8 cellular contexts compared by ENCODE assay signal in genomic region chr17:31548709-31549108, GRCh38.
A peak's percentile ranks its signal among the peaks of the same experiment; 100 is the strongest.
DNase-seq lines count a peak whose midpoint lies in the region; ATAC-seq and TF ChIP-seq lines count a peak whose summit lies in the region.

No MANE protein-coding gene starts in this region.

- no peaks in the 10 kb centered on the region for H3K9me3 ChIP-seq in right cardiac atrium (ENCODE audit: control insufficient read depth, low read length)

- H3K27me3 Mint-ChIP-seq in WTC11 (ENCODE audit: low read depth), result peaks cover 10% of the 10 kb centered on the region

- no peaks in the 10 kb centered on the region for H3K9me3 Mint-ChIP-seq in WTC11

- H3K36me3 Mint-ChIP-seq in WTC11, result no peaks in the 10 kb centered on the region

- DNase-seq in DMS53 (lab: John Stamatoyannopoulos, UW) (peak; percentile 28), DMS53 treated with DMSO at 0.1 percent for 48 hours (lab: John Stamatoyannopoulos, UW; ENCODE audit: unreplicated experiment) (no peak), WTC11 (ENCODE audit: low spot score) (no peak), right cardiac atrium (no peak)
- DNase-seq in stimulated activated naive CD8-positive, alpha-beta T cell treated with anti-CD3 and anti-CD28 coated beads, Interleukin-15, Interleukin-2, amounts not matched to agents 100 U/mL and 50 U/mL, for 24 hours, result peak; percentile 24

- H3K4me3 ChIP-seq in right cardiac atrium (ENCODE audit: low read length), result peak overlapping the region; percentile 79

- WGBS in right cardiac atrium, result 47% methylated on average over 5 of the region's 5 CpGs

- peak overlapping the region; percentile 88 for H3K4me3 Mint-ChIP-seq in WTC11

- peak overlapping the region; percentile 77; the same call in 1 of the 2 replicates for H3K27ac Mint-ChIP-seq in WTC11

- H3K4me1 ChIP-seq in right cardiac atrium (ENCODE audit: control insufficient read depth, insufficient read depth, low read length), result no peaks in the 10 kb centered on the region

- H3K27ac ChIP-seq in right cardiac atrium (ENCODE audit: low read length), result peak overlapping the region; percentile 91

- POLR2A ChIA-PET in WTC11 (lab: Charles Lee), result no interaction called here

- CTCF ChIA-PET in WTC11 (lab: Charles Lee), result interaction anchor here (0.5 to 3.2 kb wide), 4 partner anchors 14 to 294 kb away, joined by 4 to 11 read pairs (median 8); no protein-coding TSS in a partner anchor

- no peak for TF ChIP-seq CTCF in WTC11 (IDR thresholded peaks at IDR 0.05)

- ATAC-seq in WTC11 (no peak), right cardiac atrium (no peak), HG03108 (IDR thresholded peaks at IDR 0.05; ENCODE audit: unreplicated experiment) (no peak), HG02763 (IDR thresholded peaks at IDR 0.05; ENCODE audit: unreplicated experiment) (no peak), GM19463 (IDR thresholded peaks at IDR 0.05; ENCODE audit: unreplicated experiment) (no peak)
- no peak for ATAC-seq in stimulated activated naive CD8-positive, alpha-beta T cell treated with anti-CD3 and anti-CD28 coated beads, Interleukin-15, Interleukin-2, amounts not matched to agents 100 U/mL and 50 U/mL, for 24 hours

- intact Hi-C loops in right cardiac atrium (cut with DNase I), result no loop called here

- peaks cover 7% of the 10 kb centered on the region for H3K4me1 Mint-ChIP-seq in WTC11

- no peaks in the 10 kb centered on the region for H3K27me3 ChIP-seq in right cardiac atrium (ENCODE audit: control insufficient read depth, insufficient read depth)

TF ChIP-seq in WTC11, 78 proteins besides CTCF, POLR2A, EP300 and RAD21:
- TF ChIP-seq ATF1 (CRISPR knock-in tag; IDR thresholded peaks at IDR 0.05) (no peak), TEAD4 (CRISPR knock-in tag; IDR thresholded peaks at IDR 0.05) (no peak), ELF4 (CRISPR knock-in tag; IDR thresholded peaks at IDR 0.05; ENCODE audit: low read depth) (no peak), ZNF263 (CRISPR knock-in tag; IDR thresholded peaks at IDR 0.05; ENCODE audit: low read depth) (no peak), ZBTB21 (CRISPR knock-in tag; IDR thresholded peaks at IDR 0.05; ENCODE audit: borderline replicate concordance) (no peak)
- TF ChIP-seq, protein P1, sequence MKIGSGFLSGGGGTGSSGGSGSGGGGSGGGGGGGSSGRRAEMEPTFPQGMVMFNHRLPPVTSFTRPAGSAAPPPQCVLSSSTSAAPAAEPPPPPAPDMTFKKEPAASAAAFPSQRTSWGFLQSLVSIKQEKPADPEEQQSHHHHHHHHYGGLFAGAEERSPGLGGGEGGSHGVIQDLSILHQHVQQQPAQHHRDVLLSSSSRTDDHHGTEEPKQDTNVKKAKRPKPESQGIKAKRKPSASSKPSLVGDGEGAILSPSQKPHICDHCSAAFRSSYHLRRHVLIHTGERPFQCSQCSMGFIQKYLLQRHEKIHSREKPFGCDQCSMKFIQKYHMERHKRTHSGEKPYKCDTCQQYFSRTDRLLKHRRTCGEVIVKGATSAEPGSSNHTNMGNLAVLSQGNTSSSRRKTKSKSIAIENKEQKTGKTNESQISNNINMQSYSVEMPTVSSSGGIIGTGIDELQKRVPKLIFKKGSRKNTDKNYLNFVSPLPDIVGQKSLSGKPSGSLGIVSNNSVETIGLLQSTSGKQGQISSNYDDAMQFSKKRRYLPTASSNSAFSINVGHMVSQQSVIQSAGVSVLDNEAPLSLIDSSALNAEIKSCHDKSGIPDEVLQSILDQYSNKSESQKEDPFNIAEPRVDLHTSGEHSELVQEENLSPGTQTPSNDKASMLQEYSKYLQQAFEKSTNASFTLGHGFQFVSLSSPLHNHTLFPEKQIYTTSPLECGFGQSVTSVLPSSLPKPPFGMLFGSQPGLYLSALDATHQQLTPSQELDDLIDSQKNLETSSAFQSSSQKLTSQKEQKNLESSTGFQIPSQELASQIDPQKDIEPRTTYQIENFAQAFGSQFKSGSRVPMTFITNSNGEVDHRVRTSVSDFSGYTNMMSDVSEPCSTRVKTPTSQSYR (CRISPR knock-in tag; IDR thresholded peaks at IDR 0.05), result no peak
- TF ChIP-seq, protein P2, sequence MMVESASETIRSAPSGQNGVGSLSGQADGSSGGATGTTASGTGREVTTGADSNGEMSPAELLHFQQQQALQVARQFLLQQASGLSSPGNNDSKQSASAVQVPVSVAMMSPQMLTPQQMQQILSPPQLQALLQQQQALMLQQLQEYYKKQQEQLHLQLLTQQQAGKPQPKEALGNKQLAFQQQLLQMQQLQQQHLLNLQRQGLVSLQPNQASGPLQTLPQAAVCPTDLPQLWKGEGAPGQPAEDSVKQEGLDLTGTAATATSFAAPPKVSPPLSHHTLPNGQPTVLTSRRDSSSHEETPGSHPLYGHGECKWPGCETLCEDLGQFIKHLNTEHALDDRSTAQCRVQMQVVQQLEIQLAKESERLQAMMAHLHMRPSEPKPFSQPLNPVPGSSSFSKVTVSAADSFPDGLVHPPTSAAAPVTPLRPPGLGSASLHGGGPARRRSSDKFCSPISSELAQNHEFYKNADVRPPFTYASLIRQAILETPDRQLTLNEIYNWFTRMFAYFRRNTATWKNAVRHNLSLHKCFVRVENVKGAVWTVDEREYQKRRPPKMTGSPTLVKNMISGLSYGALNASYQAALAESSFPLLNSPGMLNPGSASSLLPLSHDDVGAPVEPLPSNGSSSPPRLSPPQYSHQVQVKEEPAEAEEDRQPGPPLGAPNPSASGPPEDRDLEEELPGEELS (CRISPR knock-in tag; IDR thresholded peaks at IDR 0.05), result no peak

Comparison
In these comparisons a context has a peak if more than half of its experiments do, and no peak if none do; other contexts are left out.
1. DNase-seq: peak in DMS53 (single experiment) and stimulated activated naive CD8-positive, alpha-beta T cell treated with anti-CD3 and anti-CD28 coated beads, Interleukin-15, Interleukin-2, amounts not matched to agents 100 U/mL and 50 U/mL, for 24 hours (single experiment); none in DMS53 treated with DMSO at 0.1 percent for 48 hours (single experiment), WTC11 (single experiment) and right cardiac atrium (0 of 3).